Comparison of ENCODE assay signal across 1 cellular context in the genomic region with DNA sequence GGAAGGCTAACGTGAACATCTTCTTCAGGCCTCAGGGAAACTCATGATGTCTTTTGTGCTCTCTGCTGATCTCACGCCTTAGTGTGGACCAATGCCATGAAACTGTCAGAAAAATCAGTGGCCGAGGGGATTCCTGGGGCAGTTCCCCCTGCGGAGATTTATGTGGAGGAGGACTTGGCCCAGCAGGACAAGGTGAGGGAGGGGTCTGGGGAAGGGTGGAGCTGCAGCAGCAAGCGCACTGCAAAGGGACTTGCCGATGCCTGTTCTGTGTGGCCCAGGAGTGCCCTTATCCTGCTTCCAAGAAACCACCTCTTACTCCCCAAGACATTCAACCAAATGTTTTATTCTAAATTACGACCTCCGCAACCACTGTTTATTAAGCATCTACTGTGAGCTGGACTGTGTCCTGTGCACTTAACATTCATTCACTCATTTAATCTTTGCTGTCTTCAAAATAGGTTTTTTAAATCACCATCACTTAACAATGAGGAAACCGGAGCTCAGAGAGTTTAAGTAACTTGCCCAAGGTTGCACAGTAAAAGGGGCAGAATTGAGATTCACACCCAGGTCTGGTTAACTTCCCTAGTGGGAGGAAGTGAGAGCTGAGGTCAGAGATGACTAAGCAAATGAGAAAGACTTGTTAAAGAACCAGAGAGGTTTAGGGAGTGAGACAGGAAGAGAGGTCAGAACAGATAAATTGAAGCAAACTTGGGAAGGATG.
A peak's percentile ranks its signal among the peaks of the same experiment; 100 is the strongest.
TF ChIP-seq lines count a peak whose summit lies in the region.

No MANE protein-coding gene starts in this region.

TF ChIP-seq in K562, 482 proteins besides CTCF, POLR2A, EP300 and RAD21 (continued from another document):
- no peak for TF ChIP-seq ZNF318 (IDR thresholded peaks at IDR 0.05; ENCODE audit: borderline replicate concordance in 1 of 2, low read depth in 1 of 2)
- peak; percentile 48; the same call in 1 of the 2 replicates for TF ChIP-seq NFE2 (IDR thresholded peaks at IDR 0.05; ENCODE audit: low read depth)
- TF ChIP-seq ZHX1 (conservative IDR thresholded peaks at IDR 0.05; ENCODE audit: low read length), result no peak
- TF ChIP-seq BRD9 (IDR thresholded peaks at IDR 0.05; ENCODE audit: low read depth, partially characterized antibody), result no peak
- TF ChIP-seq ADNP (tag; IDR thresholded peaks at IDR 0.05), result peak; percentile 59; the same call in 1 of the 2 replicates
- no peak for TF ChIP-seq MAFF (IDR thresholded peaks at IDR 0.05; ENCODE audit: low read length)
- TF ChIP-seq SMARCA4 (IDR thresholded peaks at IDR 0.05), result no peak
- TF ChIP-seq HMBOX1 (IDR thresholded peaks at IDR 0.05), result peak; percentile 27; the same call in 1 of the 2 replicates
- TF ChIP-seq CHD4 (IDR thresholded peaks at IDR 0.05; ENCODE audit: insufficient read depth, insufficient replicate concordance, low read depth, low read length, poor library complexity, severe bottlenecking), result peak; percentile 78
- no peak for TF ChIP-seq MEIS2 (IDR thresholded peaks at IDR 0.05; ENCODE audit: partially characterized antibody)
- 0 out of 2 replicates have a peak, but pooled peaks have one; percentile 34 for TF ChIP-seq MAFG (tag; conservative IDR thresholded peaks at IDR 0.05)
- TF ChIP-seq ZNF778 (CRISPR knock-in tag; IDR thresholded peaks at IDR 0.05), result no peak
- TF ChIP-seq TGIF2 (CRISPR knock-in tag; IDR thresholded peaks at IDR 0.05), result no peak
- peak; percentile 84 for TF ChIP-seq ZFP36 (IDR thresholded peaks at IDR 0.05; ENCODE audit: low read depth, low read length, partially characterized antibody)
- TF ChIP-seq RCOR1 (IDR thresholded peaks at IDR 0.05; ENCODE audit: borderline replicate concordance in 1 of 2, low read depth in 2 of 2, low read length in 2 of 2), result peak in 1 of 2 experiments; percentile 61; a peak in 1 of 4 replicates
TF ChIP-seq in K562: peak in this region for 16.
